Comparison of ENCODE assay signal across 8 cellular contexts in the genomic region with DNA sequence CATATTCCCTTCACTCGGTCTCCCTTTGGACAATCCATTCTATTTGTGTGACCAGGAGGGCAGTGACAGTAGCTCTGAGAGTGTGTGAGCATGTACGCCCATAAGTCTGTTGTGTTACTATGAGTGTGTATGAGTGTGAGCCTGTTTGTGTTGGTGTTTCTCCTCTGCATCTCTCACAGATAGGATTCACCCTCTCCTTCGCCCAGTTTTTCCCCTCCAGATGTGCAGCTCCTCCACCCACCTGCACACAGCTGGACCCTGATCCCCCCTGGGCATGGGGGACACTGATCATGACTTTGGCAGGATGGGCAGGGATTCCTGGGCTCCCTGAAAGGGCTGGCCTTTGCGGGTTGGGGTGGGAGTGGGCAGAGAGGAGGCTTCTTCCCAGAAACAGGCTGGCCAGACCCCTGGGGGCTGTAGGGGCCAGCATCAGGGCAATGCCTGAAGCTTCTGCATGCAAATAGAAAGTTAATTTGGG. TPM values are rescaled to one million over a fixed set of nuclear protein-coding genes. Genes with fewer than 3 reads are reported as not detected.
DNase-seq lines count a peak whose midpoint lies in the region; ATAC-seq and TF ChIP-seq lines count a peak whose summit lies in the region.

No MANE protein-coding gene starts in this region.

- peak overlapping the region; percentile 56 for H2AFZ ChIP-seq in trophoblast cell (ENCODE audit: insufficient read depth, low read length, poor library complexity)

- no peak for DNase-seq in CD4-positive, alpha-beta memory T cell
- DNase-seq in RWPE1 (ENCODE audit: low spot score) (no peak), trophoblast cell (no peak), NOMO-1 treated with DMSO at 0.1 percent for 48 hours (lab: John Stamatoyannopoulos, UW; ENCODE audit: unreplicated experiment) (no peak), foreskin keratinocyte (no peak), A172 (ENCODE audit: low spot score) (no peak), RPMI8226 (no peak)

- H4K91ac ChIP-seq in trophoblast cell (ENCODE audit: low read depth, low read length) = peak overlapping the region; percentile 84

- peaks cover 5 to 16% (median 6%) of the 10 kb centered on the region in 4 donors for H3K4me1 Mint-ChIP-seq in CD4-positive, alpha-beta memory T cell

- TF ChIP-seq CTCF in RWPE1 (conservative IDR thresholded peaks at IDR 0.05; ENCODE audit: low read depth) = no peak
- TF ChIP-seq CTCF in foreskin keratinocyte (conservative IDR thresholded peaks at IDR 0.05) = no peak

- H3K23ac ChIP-seq in trophoblast cell (ENCODE audit: low read length) = no peak overlapping the region

- WGBS in esophagus, 2 donors = 32 to 51% methylated on average over 4 of the region's 4 CpGs
- WGBS in trophoblast cell (ENCODE audit: extremely low coverage, insufficient coverage, insufficient read length) = no CpG with 5 or more reads among the region's 4 CpGs

- H2AK5ac ChIP-seq in trophoblast cell (ENCODE audit: low read length) = peak overlapping the region; percentile 44

- peak overlapping the region in 5 of 8 donors; percentile 21 to 62 (median 40) for H3K4me3 Mint-ChIP-seq in CD4-positive, alpha-beta memory T cell

- peaks cover 9 to 11% of the 10 kb centered on the region in 2 donors for H3K27me3 Mint-ChIP-seq in CD4-positive, alpha-beta memory T cell

- H3K18ac ChIP-seq in trophoblast cell (ENCODE audit: low read length) = peak overlapping the region; percentile 47

- intact Hi-C loops in CD4-positive, alpha-beta memory T cell (cut with micrococcal nuclease) = no loop called here

- H3K79me1 ChIP-seq in trophoblast cell (ENCODE audit: low read length) = peaks cover 33% of the 10 kb centered on the region

- POLR2A ChIA-PET in CD4-positive, alpha-beta memory T cell (lab: Charles Lee; ENCODE audit: partially characterized antibody) = no interaction called here
- POLR2A ChIA-PET in RWPE1 (lab: Yijun Ruan, JAX; ENCODE audit: low non-redundant PET) = interaction anchor here (0.5 to 1.8 kb wide), 3 partner anchors 13 to 73 kb away, joined by 3 to 7 read pairs (median 3); no protein-coding TSS in a partner anchor

- peak overlapping the region; percentile 12 for H4K12ac ChIP-seq in trophoblast cell (ENCODE audit: low read depth, low read length)

- peak overlapping the region; percentile 13 for H3K4ac ChIP-seq in trophoblast cell (ENCODE audit: low read depth, low read length)

- no peak overlapping the region for H3K4me3 ChIP-seq in CD4-positive, alpha-beta memory T cell (ENCODE audit: low read length in 2 of 2)
- H3K4me3 ChIP-seq in esophagus (ENCODE audit: low read depth in 1 of 2, low read length in 2 of 2) (peak overlapping the region; percentile 39 to 44), trophoblast cell (ENCODE audit: low read depth, low read length) (peak overlapping the region; percentile 79)

- CTCF ChIA-PET in CD4-positive, alpha-beta memory T cell (lab: Charles Lee; ENCODE audit: partially characterized antibody) = interaction anchor here (1.6 to 2.1 kb wide), 2 partner anchors 8 to 13 kb away, joined by 3 to 5 read pairs; no protein-coding TSS in a partner anchor
- CTCF ChIA-PET in RWPE1 (lab: Yijun Ruan, JAX) = interaction anchor here (0.6 to 1.7 kb wide), 2 partner anchors 19 to 27 kb away, joined by 4 to 9 read pairs; no protein-coding TSS in a partner anchor

- peak overlapping the region in 2 of 7 donors; percentile 47 to 73 for H3K27ac Mint-ChIP-seq in CD4-positive, alpha-beta memory T cell

- H3K27ac ChIP-seq in CD4-positive, alpha-beta memory T cell (ENCODE audit: low read depth, low read length) = no peak overlapping the region
- H3K27ac ChIP-seq in RWPE1 = peak overlapping the region; percentile 99
- peak overlapping the region; percentile 69 to 76 for H3K27ac ChIP-seq in esophagus (ENCODE audit: low read depth in 2 of 2, low read length in 1 of 2)
- H3K27ac ChIP-seq in trophoblast cell (ENCODE audit: low read depth, low read length) = no peak overlapping the region
- H3K27ac ChIP-seq in foreskin keratinocyte = no peak overlapping the region

- peak overlapping the region; percentile 84 for H3K9ac ChIP-seq in trophoblast cell (ENCODE audit: low read length)

- peak overlapping the region; percentile 82 for H4K8ac ChIP-seq in trophoblast cell (ENCODE audit: low read depth, low read length)

- peaks cover 0 to 1% (median 0%) of the 10 kb centered on the region in 8 donors for H3K9me3 Mint-ChIP-seq in CD4-positive, alpha-beta memory T cell

- H2BK120ac ChIP-seq in trophoblast cell (ENCODE audit: insufficient read depth, low read length, poor library complexity) = peak overlapping the region; percentile 29

- H3K36me3 ChIP-seq in CD4-positive, alpha-beta memory T cell (ENCODE audit: insufficient read depth, low read length) = no peaks in the 10 kb centered on the region
- no peaks in the 10 kb centered on the region for H3K36me3 ChIP-seq in esophagus (ENCODE audit: control insufficient read depth in 2 of 2, insufficient read depth in 2 of 2, low read length in 1 of 2)
- peaks cover 13 to 15% of the 10 kb centered on the region in 2 experiments for H3K36me3 ChIP-seq in trophoblast cell (ENCODE audit: control insufficient read depth in 1 of 2, insufficient read depth in 2 of 2, low read length in 2 of 2)

- H2BK12ac ChIP-seq in trophoblast cell (ENCODE audit: low read length) = peak overlapping the region; percentile 54

- peak overlapping the region; percentile 75 for H3K4me2 ChIP-seq in trophoblast cell (ENCODE audit: low read length)

- no peaks in the 10 kb centered on the region for H3K36me3 Mint-ChIP-seq in CD4-positive, alpha-beta memory T cell

- peak overlapping the region; percentile 35 for H2BK5ac ChIP-seq in trophoblast cell (ENCODE audit: low read depth, low read length, poor library complexity)

- H3K4me1 ChIP-seq in CD4-positive, alpha-beta memory T cell (ENCODE audit: insufficient read depth, low read length) = peaks cover 13% of the 10 kb centered on the region
- peaks cover 7 to 30% of the 10 kb centered on the region in 2 donors for H3K4me1 ChIP-seq in esophagus (ENCODE audit: control insufficient read depth in 2 of 2, insufficient read depth in 2 of 2, low read length in 1 of 2)
- peaks cover 37 to 51% of the 10 kb centered on the region in 2 experiments for H3K4me1 ChIP-seq in trophoblast cell (ENCODE audit: control insufficient read depth in 1 of 2, insufficient read depth in 2 of 2, low read length in 2 of 2)
- peaks cover 19% of the 10 kb centered on the region for H3K4me1 ChIP-seq in foreskin keratinocyte

- H3K14ac ChIP-seq in trophoblast cell (ENCODE audit: low read length) = peak overlapping the region; percentile 73

- peaks cover 6% of the 10 kb centered on the region for H3K27me3 ChIP-seq in CD4-positive, alpha-beta memory T cell (ENCODE audit: insufficient read depth, low read length)
- H3K27me3 ChIP-seq in esophagus (ENCODE audit: control insufficient read depth in 1 of 2, insufficient read depth in 2 of 2, low read length in 2 of 2) (no peaks in the 10 kb centered on the region), trophoblast cell (ENCODE audit: insufficient read depth, low read length) (no peaks in the 10 kb centered on the region), foreskin keratinocyte (no peaks in the 10 kb centered on the region)

- H3K9me3 ChIP-seq in CD4-positive, alpha-beta memory T cell (ENCODE audit: control insufficient read depth in 1 of 2, low read length in 2 of 2) = no peaks in the 10 kb centered on the region
- H3K9me3 ChIP-seq in esophagus (ENCODE audit: control insufficient read depth in 2 of 2, insufficient read depth in 1 of 2, low read depth in 1 of 2, low read length in 1 of 2) = no peaks in the 10 kb centered on the region
- H3K9me3 ChIP-seq in trophoblast cell (ENCODE audit: insufficient read depth, low read depth, low read length) = peaks cover 2% of the 10 kb centered on the region

- peaks cover 8% of the 10 kb centered on the region for H3K79me2 ChIP-seq in trophoblast cell (ENCODE audit: control insufficient read depth, insufficient read depth, low read length, poor library complexity)

- no peak for ATAC-seq in foreskin keratinocyte

RNA-seq across cellular contexts. Expression of gene PHLDB1, which starts 14.5 kb away (rescaled TPM):
- total RNA-seq in CD4-positive, alpha-beta memory T cell = 1 to 10 TPM; 3.0 to 3.9 TPM
- polyA plus RNA-seq in CD4-positive, alpha-beta memory T cell = 1 to 10 TPM in 1 of 2 donors, under 1 TPM in 1; 0.34 to 1.2 TPM
- polyA plus RNA-seq in esophagus = 10 to 100 TPM; 12.9 to 25.7 TPM
- 22.5 and 22.6 TPM in 2 replicates for polyA plus RNA-seq in trophoblast cell (2013)
- 59.2 and 80.3 TPM in 2 replicates for total RNA-seq in foreskin keratinocyte
- polyA plus RNA-seq in foreskin keratinocyte = 31.8 and 39.6 TPM in 2 replicates
- total RNA-seq in A172 (2014; rRNA removed; shearing (Covaris generic)) = 87.1 and 101 TPM in 2 replicates

RNA-seq across cellular contexts. Expression of gene ARCN1, which starts 49.7 kb away (rescaled TPM):
- total RNA-seq in CD4-positive, alpha-beta memory T cell = 100 to 1,000 TPM; 133 to 134 TPM
- 100 to 1,000 TPM; 157 to 168 TPM for polyA plus RNA-seq in CD4-positive, alpha-beta memory T cell
- 10 to 100 TPM; 44.7 to 58.0 TPM for polyA plus RNA-seq in esophagus
- 246 and 250 TPM in 2 replicates for polyA plus RNA-seq in trophoblast cell (2013)
- 125 and 143 TPM in 2 replicates for total RNA-seq in foreskin keratinocyte
- polyA plus RNA-seq in foreskin keratinocyte = 100 and 102 TPM in 2 replicates
- 92.7 and 102 TPM in 2 replicates for total RNA-seq in A172 (2014; rRNA removed; shearing (Covaris generic))

RNA-seq across cellular contexts. Expression of gene IFT46, which starts 56.2 kb away (rescaled TPM):
- total RNA-seq in CD4-positive, alpha-beta memory T cell = 10 to 100 TPM; 12.1 to 14.9 TPM
- polyA plus RNA-seq in CD4-positive, alpha-beta memory T cell = 1 to 10 TPM; 5.7 to 5.9 TPM
- 10 to 100 TPM in 1 of 2 donors, 1 to 10 TPM in 1; 8.6 to 10.9 TPM for polyA plus RNA-seq in esophagus
- polyA plus RNA-seq in trophoblast cell (2013) = 11.9 and 13.7 TPM in 2 replicates
- total RNA-seq in foreskin keratinocyte = 31.7 and 33.7 TPM in 2 replicates
- polyA plus RNA-seq in foreskin keratinocyte = 29.6 and 31.4 TPM in 2 replicates
- 34.6 and 40.5 TPM in 2 replicates for total RNA-seq in A172 (2014; rRNA removed; shearing (Covaris generic))

RNA-seq across cellular contexts. Expression of gene TREH, which starts 57.5 kb away (rescaled TPM):
- total RNA-seq in CD4-positive, alpha-beta memory T cell = not detected
- not detected for polyA plus RNA-seq in CD4-positive, alpha-beta memory T cell
- polyA plus RNA-seq in esophagus (1 to 10 TPM in 1 of 2 donors, under 1 TPM in 1; 0.54 to 5.8 TPM), foreskin keratinocyte (0.07 and 0.09 TPM in 2 replicates)
- 0.33 and 0.39 TPM in 2 replicates for polyA plus RNA-seq in trophoblast cell (2013)
- not detected in 2 replicates for total RNA-seq in foreskin keratinocyte
- 0.05 TPM in 1 of 2 replicates, not detected in the other for total RNA-seq in A172 (2014; rRNA removed; shearing (Covaris generic))

Comparison
In these comparisons a context has a peak if more than half of its experiments do, and no peak if none do; other contexts are left out.
1. H3K27ac ChIP-seq: peak in RWPE1 (single experiment) and esophagus (2 of 2); none in CD4-positive, alpha-beta memory T cell (single experiment), trophoblast cell (single experiment) and foreskin keratinocyte (single experiment).
2. H3K4me3 ChIP-seq: peak in esophagus (2 of 2) and trophoblast cell (single experiment); none in CD4-positive, alpha-beta memory T cell (0 of 2).
3. RNA of gene PHLDB1, which starts 14.5 kb away (total RNA-seq): 87.1 to 101 TPM in A172 and 59.2 to 80.3 TPM in foreskin keratinocyte; 3.0 to 3.9 TPM in CD4-positive, alpha-beta memory T cell; every median in the first group is over 10 times any median in the second.